8 cellular contexts compared by ENCODE assay signal in the genomic region with DNA sequence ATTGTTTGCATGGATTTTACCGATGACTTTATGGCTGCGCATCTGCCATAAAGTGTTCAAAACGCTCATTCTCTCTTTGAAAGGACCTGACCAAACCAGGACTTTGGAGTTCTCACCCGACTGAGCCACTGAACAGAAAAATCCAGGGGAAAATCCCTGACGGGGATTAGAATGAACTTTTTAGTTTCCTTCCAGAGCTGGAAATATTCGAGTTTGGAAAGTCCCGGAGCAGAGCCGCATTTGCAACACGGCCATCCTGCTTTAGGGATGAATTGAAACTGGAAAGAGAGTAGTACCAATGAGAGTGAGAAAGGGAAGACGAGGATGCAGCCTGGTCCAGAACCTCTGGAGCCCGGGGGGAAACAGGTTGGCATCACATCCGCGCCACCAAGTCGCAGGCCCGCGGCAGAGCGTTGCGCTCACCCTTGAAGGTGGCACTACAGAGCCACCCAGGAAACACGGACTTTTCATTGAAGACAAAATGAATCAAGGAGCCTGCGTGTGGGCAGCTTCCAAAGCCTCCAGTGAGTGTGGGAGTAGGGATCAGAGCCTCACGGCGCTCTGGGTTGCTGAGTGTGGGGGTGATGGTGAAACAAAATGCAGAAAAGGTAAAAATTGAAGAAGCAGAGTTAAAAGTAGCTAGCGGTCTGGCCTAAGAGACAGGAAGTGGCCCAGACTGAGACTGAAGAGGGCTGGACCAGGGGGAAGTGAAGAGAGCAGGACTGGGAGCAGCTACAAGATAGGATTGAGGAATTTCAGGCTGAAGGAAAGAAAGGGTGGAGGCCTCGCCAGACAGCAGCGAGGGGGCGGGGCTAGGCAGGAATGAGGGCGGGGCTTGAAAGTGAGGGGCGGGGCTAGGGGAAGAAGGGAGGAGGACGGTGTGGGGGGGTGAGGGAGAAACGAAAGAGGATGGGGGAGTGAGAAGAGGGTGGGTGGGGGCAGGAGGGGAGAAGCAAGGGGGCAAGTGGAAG. TPM values are rescaled to one million over a fixed set of nuclear protein-coding genes. Genes with fewer than 3 reads are reported as not detected.
A peak's percentile ranks its signal among the peaks of the same experiment; 100 is the strongest.
DNase-seq lines count a peak whose midpoint lies in the region; ATAC-seq and TF ChIP-seq lines count a peak whose summit lies in the region.

No MANE protein-coding gene starts in this region.

- no peaks in the 10 kb centered on the region for H3K9me3 Mint-ChIP-seq in Caco-2 (ENCODE audit: unreplicated experiment)
- no peaks in the 10 kb centered on the region for H3K9me3 Mint-ChIP-seq in endodermal cell

- H3K4me3 ChIP-seq in Caco-2 (ENCODE audit: low read depth, low read length) (no peak overlapping the region), endodermal cell (ENCODE audit: low read length) (peak overlapping the region; percentile 78), mucosa of descending colon (no peak overlapping the region)

- no peaks in the 10 kb centered on the region for H3K27me3 Mint-ChIP-seq in Caco-2 (ENCODE audit: insufficient read depth, unreplicated experiment)
- no peaks in the 10 kb centered on the region for H3K27me3 Mint-ChIP-seq in endodermal cell (ENCODE audit: insufficient read depth)

- intact Hi-C loops in Caco-2 (cut with micrococcal nuclease; ENCODE audit: unreplicated experiment), result loop anchor here (2.0 to 5.0 kb wide), 4 partner anchors 45 to 170 kb away; no protein-coding TSS in a partner anchor
- intact Hi-C loops in mucosa of descending colon (cut with DNase I, micrococcal nuclease), result loop anchor here in 1 of 2 donors (10.0 kb wide), 1 partner anchor 97 kb away; no protein-coding TSS in a partner anchor

- H3K36me3 Mint-ChIP-seq in Caco-2 (ENCODE audit: insufficient read depth, unreplicated experiment), result peaks cover 25% of the 10 kb centered on the region
- H3K36me3 Mint-ChIP-seq in endodermal cell (ENCODE audit: low read depth), result peaks cover 10% of the 10 kb centered on the region

- H3K27me3 ChIP-seq in Caco-2 (replicated peaks; ENCODE audit: control insufficient read depth, insufficient read depth, low read length), result no peaks in the 10 kb centered on the region
- H3K27me3 ChIP-seq in endodermal cell (ENCODE audit: control insufficient read depth, insufficient read depth, low read length, poor library complexity, severe bottlenecking), result no peaks in the 10 kb centered on the region

- DNase-seq in Caco-2, result peak; percentile 53
- peak; percentile 61 for DNase-seq in NCI-H460 (ENCODE audit: extremely low read depth, low read depth)
- peak; percentile 48 for DNase-seq in activated T-cell treated with anti-CD3 and anti-CD28 coated beads for 24 hours (ENCODE audit: low read depth)
- DNase-seq in endodermal cell, result peak; percentile 93
- DNase-seq in mucosa of descending colon, result peak; percentile 75 to 78 (median 77)
- DNase-seq in stimulated activated CD8-positive, alpha-beta memory T cell treated with anti-CD3 and anti-CD28 coated beads, Interleukin-15, amount 100 ng/mL, for 4 hours (ENCODE audit: low read depth in 2 of 2), result peak; percentile 16 to 45
- DNase-seq in SHP77 (lab: John Stamatoyannopoulos, UW), result no peak

- H3K9me3 ChIP-seq in Caco-2 (no peaks in the 10 kb centered on the region), endodermal cell (ENCODE audit: control insufficient read depth, low read length) (no peaks in the 10 kb centered on the region), mucosa of descending colon (no peaks in the 10 kb centered on the region)

- H3K4me3 Mint-ChIP-seq in Caco-2 (ENCODE audit: unreplicated experiment) (peak overlapping the region; percentile 72), endodermal cell (peak overlapping the region; percentile 72)

- H3K4me1 Mint-ChIP-seq in Caco-2 (ENCODE audit: low read depth, unreplicated experiment) (peaks cover 28% of the 10 kb centered on the region), endodermal cell (peaks cover 52% of the 10 kb centered on the region)

- peak overlapping the region; percentile 67 for H3K9ac ChIP-seq in endodermal cell (ENCODE audit: extremely low read depth, low read length, poor library complexity, severe bottlenecking)

- ATAC-seq in mucosa of descending colon (peak; percentile 62), GM18907 (IDR thresholded peaks at IDR 0.05; ENCODE audit: unreplicated experiment) (no peak)

- no TSS peak for BruUV-seq in Caco-2 (replicated peaks; lab: Mats Ljungman, UMichigan)

- POLR2A ChIA-PET in Caco-2 (lab: Charles Lee), result interaction anchor here (0.7 kb wide), 1 partner anchor 124 kb away, joined by 6 read pairs; no protein-coding TSS in a partner anchor

- no peaks in the 10 kb centered on the region for H3K36me3 ChIP-seq in Caco-2 (ENCODE audit: control insufficient read depth, insufficient read depth, low read length)
- peaks cover 4% of the 10 kb centered on the region for H3K36me3 ChIP-seq in endodermal cell (ENCODE audit: control insufficient read depth, insufficient read depth, low read length)
- H3K36me3 ChIP-seq in mucosa of descending colon (ENCODE audit: low read depth), result no peaks in the 10 kb centered on the region

- H3K27ac Mint-ChIP-seq in Caco-2 (ENCODE audit: unreplicated experiment) (peak overlapping the region; percentile 78), endodermal cell (peak overlapping the region; percentile 95)

- TF ChIP-seq CTCF in Caco-2 (IDR thresholded peaks at IDR 0.05; ENCODE audit: insufficient read depth in 1 of 2, low read depth in 1 of 2, low read length in 1 of 2, severe bottlenecking in 1 of 2, unreplicated experiment in 1 of 2) (no peak), endodermal cell (conservative IDR thresholded peaks at IDR 0.05) (no peak), mucosa of descending colon (IDR thresholded peaks at IDR 0.05) (no peak)

- H3K4me1 ChIP-seq in Caco-2, result peaks cover 28% of the 10 kb centered on the region
- H3K4me1 ChIP-seq in endodermal cell (ENCODE audit: control insufficient read depth, insufficient read depth, low read length), result peaks cover 25% of the 10 kb centered on the region
- H3K4me1 ChIP-seq in mucosa of descending colon (ENCODE audit: low read depth), result peaks cover 2% of the 10 kb centered on the region

- peak overlapping the region; percentile 77 for H3K27ac ChIP-seq in endodermal cell (ENCODE audit: low read depth, low read length)

- CTCF ChIA-PET in Caco-2 (lab: Charles Lee), result interaction anchor here (0.5 to 0.9 kb wide), 4 partner anchors 62 to 169 kb away, joined by 3 to 10 read pairs (median 6); no protein-coding TSS in a partner anchor

- whole genome bisulfite sequencing in endodermal cell (ENCODE audit: insufficient coverage in 1 of 2, insufficient read length in 1 of 2), 2 experiments, result 26 to 32% methylated on average over 23 to 30 of the region's 30 CpGs

RNA-seq across cellular contexts. Expression of gene SMURF1, which starts 1.9 kb away (rescaled TPM):
- total RNA-seq in Caco-2 (2022) (22.5 and 23.0 TPM in 2 replicates), endodermal cell (10 to 100 TPM; 31.6 to 38.1 TPM), mucosa of descending colon (10 to 100 TPM; 28.4 to 36.0 (median 31.2) TPM)
- 23.6 and 26.4 TPM in 2 replicates for total RNA-seq in NCI-H460 (2014; rRNA removed; shearing (Covaris generic))
- polyA plus RNA-seq in NCI-H460 (2014; cell fraction: nucleus; rRNA removed), result 18.4 and 23.3 TPM in 2 replicates
- 17.8 TPM for polyA plus RNA-seq in endodermal cell (2013, experiment 1 of 2)
- polyA plus RNA-seq in endodermal cell (2013, experiment 2 of 2), result 18.9 TPM

Comparison
In these comparisons a context has a peak if more than half of its experiments do, and no peak if none do; other contexts are left out.
1. DNase-seq: peak in Caco-2 (2 of 2), NCI-H460 (single experiment), activated T-cell treated with anti-CD3 and anti-CD28 coated beads for 24 hours (single experiment), endodermal cell (single experiment), mucosa of descending colon (3 of 3) and stimulated activated CD8-positive, alpha-beta memory T cell treated with anti-CD3 and anti-CD28 coated beads, Interleukin-15, amount 100 ng/mL, for 4 hours (2 of 2); none in SHP77 (0 of 2).